Comparison of ENCODE assay signal across 16 cellular contexts in genomic region chr1:77756052-77756754, GRCh38. TPM values are rescaled to one million over a fixed set of nuclear protein-coding genes. Genes with fewer than 3 reads are reported as not detected.
DNase-seq lines count a peak whose midpoint lies in the region; ATAC-seq and TF ChIP-seq lines count a peak whose summit lies in the region.
"Had no signal": no experiment of that assay in that cellular context is flagged by ENCODE, and none has a peak within 500 bp of the region (broad histone marks: within the 10 kb centered on the region; RNA-seq: fewer than 3 reads in every experiment).

No MANE protein-coding gene starts in this region.

- DNase-seq in MCF 10A (ENCODE audit: unreplicated experiment) (no peak), mammary epithelial cell (no peak), coronary artery (ENCODE audit: low spot score) (no peak), NCI-H146 treated with DMSO at 0.1 percent for 48 hours (lab: John Stamatoyannopoulos, UW; ENCODE audit: unreplicated experiment) (no peak), NCI-H524 treated with DMSO at 0.1 percent for 48 hours (lab: John Stamatoyannopoulos, UW) (no peak)
- DNase-seq in stimulated activated naive CD8-positive, alpha-beta T cell treated with anti-CD3 and anti-CD28 coated beads, Interleukin-15, amount 100 ng/mL, for 72 hours = no peak
- DNase-seq: amygdala; KG1; NCI-H187 treated with DMSO at 0.1 percent for 48 hours; NCI-H748 treated with DMSO at 0.1 percent for 48 hours; stimulated activated CD4-positive, alpha-beta T cell treated with anti-CD3 and anti-CD28 coated beads, Interleukin-15, amount 100 ng/mL, for 24 hours; upper lobe of right lung had no signal

- peak overlapping the region; percentile 91 for H3K4me3 Mint-ChIP-seq in MCF 10A (ENCODE audit: unreplicated experiment)
- H3K4me3 Mint-ChIP-seq in stimulated activated naive CD8-positive, alpha-beta T cell treated with anti-CD3 and anti-CD28 coated beads, Interleukin-15, amount 100 ng/mL, for 72 hours = peak overlapping the region; percentile 11 to 52

- peak overlapping the region; percentile 91 for H3K27ac Mint-ChIP-seq in MCF 10A (ENCODE audit: low read depth, unreplicated experiment)
- H3K27ac Mint-ChIP-seq in stimulated activated naive CD8-positive, alpha-beta T cell treated with anti-CD3 and anti-CD28 coated beads, Interleukin-15, amount 100 ng/mL, for 72 hours = peak overlapping the region; percentile 4 to 20

- H3K27me3 ChIP-seq in mammary epithelial cell (ENCODE audit: insufficient read depth, low read length) (no peaks in the 10 kb centered on the region), OCI-LY1 (ENCODE audit: insufficient read depth, low read length) (no peaks in the 10 kb centered on the region)
- H3K27me3 ChIP-seq: upper lobe of right lung had no signal

- no peaks in the 10 kb centered on the region for H3K9me3 ChIP-seq in mammary epithelial cell (replicated peaks; ENCODE audit: insufficient read depth, low read length)
- H3K9me3 ChIP-seq in OCI-LY1 (ENCODE audit: low read length) = no peaks in the 10 kb centered on the region
- H3K9me3 ChIP-seq: upper lobe of right lung had no signal

- TF ChIP-seq CTCF in MCF 10A (IDR thresholded peaks at IDR 0.05; ENCODE audit: unreplicated experiment) = no peak
- no peak for TF ChIP-seq CTCF in mammary epithelial cell (conservative IDR thresholded peaks at IDR 0.05 in 1 of 2, IDR thresholded peaks at IDR 0.05 in 1 of 2; ENCODE audit: extremely low read depth in 1 of 2, insufficient read depth in 1 of 2, low read depth in 1 of 2, low read length in 2 of 2)
- TF ChIP-seq CTCF in OCI-LY1 (IDR thresholded peaks at IDR 0.05; ENCODE audit: low read length) = no peak
- no peak for TF ChIP-seq CTCF in coronary artery (IDR thresholded peaks at IDR 0.05)

- H2AFZ ChIP-seq in mammary epithelial cell (ENCODE audit: low read depth, low read length) (no peak overlapping the region), OCI-LY1 (ENCODE audit: low read length) (no peak overlapping the region)
- H2AFZ ChIP-seq: parathyroid adenoma had no signal

- H3K4me3 ChIP-seq in mammary epithelial cell (replicated peaks in 1 of 3; ENCODE audit: insufficient read depth in 1 of 3, low read depth in 2 of 3, low read length in 3 of 3) (no peak overlapping the region), OCI-LY1 (ENCODE audit: low read depth, low read length, poor library complexity, severe bottlenecking) (no peak overlapping the region), coronary artery (no peak overlapping the region)
- H3K4me3 ChIP-seq: upper lobe of right lung had no signal

- H3K4me2 ChIP-seq in mammary epithelial cell (ENCODE audit: insufficient read depth, low read depth, low read length) = no peak overlapping the region
- peak overlapping the region; percentile 91; the same call in 1 of the 2 replicates for H3K4me2 ChIP-seq in OCI-LY1 (ENCODE audit: low read length)

- H3F3A ChIP-seq in OCI-LY1 (ENCODE audit: insufficient read depth, low read length) = no peaks in the 10 kb centered on the region

- 100% methylated on average over 1 of the region's 1 CpG for WGBS in mammary epithelial cell (ENCODE audit: low coverage, missing lambda C conversion rate)

- H3K36me3 Mint-ChIP-seq in MCF 10A (ENCODE audit: insufficient read depth, unreplicated experiment) = peaks cover 2% of the 10 kb centered on the region

- no peak for ATAC-seq in stimulated activated naive CD8-positive, alpha-beta T cell treated with anti-CD3 and anti-CD28 coated beads, Interleukin-15, amount 100 ng/mL, for 72 hours
- no peak for ATAC-seq in GM19351 (IDR thresholded peaks at IDR 0.05; ENCODE audit: unreplicated experiment)
- ATAC-seq: Right ventricle myocardium inferior, upper lobe of right lung had no signal

- intact Hi-C loops in MCF 10A (cut with micrococcal nuclease) = loop anchor here (5.0 kb wide), 2 partner anchors 131 to 221 kb away; partner anchors contain the start of genes FUBP1 and NEXN
- intact Hi-C loops in mammary epithelial cell (cut with micrococcal nuclease) = loop anchor here (5.0 kb wide), 3 partner anchors 66 to 221 kb away; partner anchors contain the start of genes FUBP1 and NEXN

- H3K27me3 Mint-ChIP-seq in MCF 10A (ENCODE audit: insufficient read depth, unreplicated experiment) = no peaks in the 10 kb centered on the region
- H3K27me3 Mint-ChIP-seq in stimulated activated naive CD8-positive, alpha-beta T cell treated with anti-CD3 and anti-CD28 coated beads, Interleukin-15, amount 100 ng/mL, for 72 hours = no peaks in the 10 kb centered on the region

- POLR2A ChIA-PET in MCF 10A (lab: Yijun Ruan, JAX) = interaction anchor here (0.6 to 5.3 kb wide), 12 partner anchors 9 to 358 kb away, joined by 3 to 60 read pairs (median 6); partner anchors contain the start of genes FUBP1 and MIGA1

- H3K4me1 ChIP-seq in mammary epithelial cell (ENCODE audit: insufficient read depth, low read length) = peaks cover 4% of the 10 kb centered on the region
- peaks cover 39% of the 10 kb centered on the region for H3K4me1 ChIP-seq in OCI-LY1 (ENCODE audit: insufficient read depth, low read length, severe bottlenecking)

- H3K27ac ChIP-seq in mammary epithelial cell (ENCODE audit: insufficient read depth, low read depth, low read length) (no peak overlapping the region), OCI-LY1 (ENCODE audit: low read depth, low read length, poor library complexity, severe bottlenecking) (peak overlapping the region; percentile 4), coronary artery (peak overlapping the region; percentile 45 to 87)
- H3K27ac ChIP-seq: parathyroid adenoma had no signal

- no peaks in the 10 kb centered on the region for H4K20me1 ChIP-seq in mammary epithelial cell (ENCODE audit: insufficient read depth, low read length)
- no peaks in the 10 kb centered on the region for H4K20me1 ChIP-seq in OCI-LY1 (ENCODE audit: insufficient read depth, low read length)

- H3K9ac ChIP-seq in mammary epithelial cell (ENCODE audit: insufficient read depth, low read length) (no peak overlapping the region), OCI-LY1 (ENCODE audit: low read length) (no peak overlapping the region)
- H3K9ac ChIP-seq: parathyroid adenoma had no signal

- dilution Hi-C loops in mammary epithelial cell (cut with HindIII; ENCODE audit: low sequenced_read_pairs) = no loop called here

- BruUV-seq in MCF 10A (replicated peaks; lab: Mats Ljungman, UMichigan) (no TSS peak), mammary epithelial cell (replicated peaks; lab: Mats Ljungman, UMichigan) (no TSS peak)

- H3K9me2 ChIP-seq in OCI-LY1 (ENCODE audit: low read depth, low read length) = no peaks in the 10 kb centered on the region

- H3K79me2 ChIP-seq in mammary epithelial cell (ENCODE audit: insufficient read depth, low read length) = peaks cover 82% of the 10 kb centered on the region
- peaks cover 73% of the 10 kb centered on the region for H3K79me2 ChIP-seq in OCI-LY1 (ENCODE audit: insufficient read depth, low read length)

- no peaks in the 10 kb centered on the region for H3K36me3 ChIP-seq in mammary epithelial cell (ENCODE audit: insufficient read depth, low read length)
- H3K36me3 ChIP-seq in OCI-LY1 (ENCODE audit: insufficient read depth, low read length) = no peaks in the 10 kb centered on the region
- H3K36me3 ChIP-seq: upper lobe of right lung had no signal

- peaks cover 23% of the 10 kb centered on the region for H3K4me1 Mint-ChIP-seq in MCF 10A (ENCODE audit: insufficient read depth, unreplicated experiment)
- H3K4me1 Mint-ChIP-seq in stimulated activated naive CD8-positive, alpha-beta T cell treated with anti-CD3 and anti-CD28 coated beads, Interleukin-15, amount 100 ng/mL, for 72 hours = peaks cover 37% of the 10 kb centered on the region

- in situ Hi-C loops in mammary epithelial cell (cut with MboI; ENCODE audit: low sequenced_read_pairs in 2 of 2) = no loop called here

- CTCF ChIA-PET in MCF 10A (lab: Yijun Ruan, JAX) (interaction anchor here (0.6 to 1.6 kb wide), 5 partner anchors 9 to 221 kb away, joined by 3 to 7 read pairs (median 4); no protein-coding TSS in a partner anchor), mammary epithelial cell (lab: Charles Lee; ENCODE audit: low non-redundant PET) (no interaction called here)

- H3K9me3 Mint-ChIP-seq in MCF 10A (ENCODE audit: unreplicated experiment) = no peaks in the 10 kb centered on the region
- no peaks in the 10 kb centered on the region for H3K9me3 Mint-ChIP-seq in stimulated activated naive CD8-positive, alpha-beta T cell treated with anti-CD3 and anti-CD28 coated beads, Interleukin-15, amount 100 ng/mL, for 72 hours

RNA-seq across cellular contexts. Expression of gene USP33, which starts 3.4 kb away (rescaled TPM):
- total RNA-seq in MCF 10A (2022) (39.7 and 45.1 TPM in 2 replicates), mammary epithelial cell (10 to 100 TPM; 41.0 to 55.8 TPM)
- 19.3 TPM for polyA plus RNA-seq in mammary epithelial cell
- polyA minus RNA-seq in mammary epithelial cell = 22.2 TPM

RNA-seq across cellular contexts. Expression of gene MIGA1, which starts 23.2 kb away (rescaled TPM):
- total RNA-seq in MCF 10A (2022) (13.2 and 19.9 TPM in 2 replicates), mammary epithelial cell (10 to 100 TPM; 15.2 to 16.6 TPM)
- polyA plus RNA-seq in mammary epithelial cell = 3.9 TPM
- 10.3 TPM for polyA minus RNA-seq in mammary epithelial cell
